In the genomic region with DNA sequence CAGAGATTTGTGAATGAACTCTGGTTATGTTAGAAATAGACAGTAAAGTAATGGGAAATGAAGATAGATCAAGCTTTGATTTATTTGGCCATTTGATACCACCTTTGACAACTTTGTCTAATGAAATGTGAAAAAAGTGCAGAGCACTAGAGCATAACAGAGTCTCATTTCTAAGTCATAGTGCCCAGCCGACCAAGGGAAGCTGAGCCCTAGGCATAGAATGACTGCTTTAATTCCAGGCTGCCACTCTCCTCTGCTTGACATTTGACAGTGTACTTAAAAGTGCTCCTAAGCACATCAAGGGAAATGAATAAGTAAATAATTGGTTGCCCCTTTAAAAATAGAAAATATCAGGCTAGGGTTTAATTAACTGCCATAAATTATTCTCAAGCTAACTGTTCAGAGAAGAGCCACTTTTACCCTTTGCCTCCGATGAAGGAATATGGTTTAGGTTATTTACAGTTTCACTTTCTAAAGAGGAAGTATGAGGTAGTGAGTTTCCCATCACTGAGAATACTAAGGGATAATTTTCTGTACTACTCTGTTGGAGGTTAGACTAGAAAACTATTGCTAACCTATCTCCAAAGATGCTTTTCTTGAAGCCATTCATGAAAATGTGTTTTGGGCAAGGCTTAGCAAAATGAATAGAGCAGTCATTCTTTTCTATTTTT, we compare ENCODE assay signal across 14 cellular contexts.
A peak's percentile ranks its signal among the peaks of the same experiment; 100 is the strongest.
DNase-seq lines count a peak whose midpoint lies in the region; ATAC-seq and TF ChIP-seq lines count a peak whose summit lies in the region.
"Had no signal": no experiment of that assay in that cellular context is flagged by ENCODE, and none has a peak within 500 bp of the region (broad histone marks: within the 10 kb centered on the region; RNA-seq: fewer than 3 reads in every experiment).

No MANE protein-coding gene starts in this region.

- intact Hi-C loops in CD4-positive, alpha-beta memory T cell (cut with micrococcal nuclease), result no loop called here

- H3K27me3 ChIP-seq in CD4-positive, alpha-beta memory T cell (ENCODE audit: insufficient read depth, low read length), result no peaks in the 10 kb centered on the region
- no peaks in the 10 kb centered on the region for H3K27me3 ChIP-seq in SK-N-SH (ENCODE audit: insufficient read depth)
- H3K27me3 ChIP-seq: right lobe of liver had no signal

- no peak overlapping the region for H3K27ac ChIP-seq in CD4-positive, alpha-beta memory T cell (ENCODE audit: low read depth, low read length)
- H3K27ac ChIP-seq in SK-N-SH (ENCODE audit: low read depth in 2 of 2, low read length in 1 of 2), result no peak overlapping the region
- H3K27ac ChIP-seq: right lobe of liver had no signal

- no peaks in the 10 kb centered on the region for H3K4me1 ChIP-seq in CD4-positive, alpha-beta memory T cell (ENCODE audit: insufficient read depth, low read length)
- H3K4me1 ChIP-seq in SK-N-SH (ENCODE audit: control insufficient read depth in 1 of 2, insufficient read depth in 2 of 2, low read depth in 1 of 2, low read length in 1 of 2), result no peaks in the 10 kb centered on the region; a peak in 1 of 4 replicates
- H3K4me1 ChIP-seq: right lobe of liver had no signal

- H3K4me2 ChIP-seq in SK-N-SH, result no peak overlapping the region

- H3K9me2 ChIP-seq in SK-N-SH, result no peaks in the 10 kb centered on the region

- no peaks in the 10 kb centered on the region for H4K20me1 ChIP-seq in SK-N-SH (ENCODE audit: insufficient read depth)

- TF ChIP-seq CTCF in SK-N-SH (IDR thresholded peaks at IDR 0.05), result no peak

- H3K4me3 Mint-ChIP-seq in CD4-positive, alpha-beta memory T cell, result peak overlapping the region in 5 of 8 donors; percentile 1 to 39 (median 25)
- peak overlapping the region in 7 of 8 donors; percentile 12 to 72 (median 58) for H3K4me3 Mint-ChIP-seq in naive B cell

- no peak for TF ChIP-seq EP300 in SK-N-SH (IDR thresholded peaks at IDR 0.05; ENCODE audit: borderline replicate concordance in 1 of 2, low read depth in 1 of 2, low read length in 1 of 2)

- 50% methylated on average over 2 of the region's 2 CpGs for WGBS in SK-N-SH (ENCODE audit: low lambda C conversion rate)

- H3K4me1 Mint-ChIP-seq in CD4-positive, alpha-beta memory T cell, result peaks cover 0 to 5% (median 3%) of the 10 kb centered on the region in 4 donors
- H3K4me1 Mint-ChIP-seq in naive B cell, result peaks cover 8 to 13% (median 12%) of the 10 kb centered on the region in 3 donors

- no peak overlapping the region for H3K27ac Mint-ChIP-seq in CD4-positive, alpha-beta memory T cell
- peak overlapping the region in 4 of 6 donors; percentile 18 to 33 (median 30) for H3K27ac Mint-ChIP-seq in naive B cell

- no peak overlapping the region for H3K9ac ChIP-seq in SK-N-SH

- no peaks in the 10 kb centered on the region for H3F3A ChIP-seq in SK-N-SH (replicated peaks; ENCODE audit: insufficient read depth)

- H3K27me3 Mint-ChIP-seq in CD4-positive, alpha-beta memory T cell, result peaks cover 0 to 1% of the 10 kb centered on the region in 2 donors
- peaks cover 0 to 6% (median 5%) of the 10 kb centered on the region in 3 donors for H3K27me3 Mint-ChIP-seq in naive B cell

- H2AFZ ChIP-seq in SK-N-SH (ENCODE audit: low read depth), result no peak overlapping the region

- CTCF ChIA-PET in CD4-positive, alpha-beta memory T cell (lab: Charles Lee; ENCODE audit: partially characterized antibody), result no interaction called here
- CTCF ChIA-PET in SK-N-SH (lab: Yijun Ruan, JAX), result no interaction called here

- no peak overlapping the region for H3K4me3 ChIP-seq in CD4-positive, alpha-beta memory T cell (ENCODE audit: low read length in 2 of 2)
- H3K4me3 ChIP-seq in SK-N-SH (ENCODE audit: low read depth in 2 of 2, low read length in 1 of 2), result no peak overlapping the region
- H3K4me3 ChIP-seq: right lobe of liver had no signal

- H3K36me3 ChIP-seq in CD4-positive, alpha-beta memory T cell (ENCODE audit: insufficient read depth, low read length), result no peaks in the 10 kb centered on the region
- H3K36me3 ChIP-seq in SK-N-SH (replicated peaks in 1 of 2; ENCODE audit: control insufficient read depth in 1 of 2, insufficient read depth in 2 of 2, low read length in 1 of 2), result no peaks in the 10 kb centered on the region
- H3K36me3 ChIP-seq: right lobe of liver had no signal

- no peaks in the 10 kb centered on the region for H3K36me3 Mint-ChIP-seq in CD4-positive, alpha-beta memory T cell
- H3K36me3 Mint-ChIP-seq in naive B cell, result no peaks in the 10 kb centered on the region

- peaks cover 0 to 3% (median 0%) of the 10 kb centered on the region in 8 donors for H3K9me3 Mint-ChIP-seq in CD4-positive, alpha-beta memory T cell
- no peaks in the 10 kb centered on the region for H3K9me3 Mint-ChIP-seq in naive B cell

- no peaks in the 10 kb centered on the region for H3K79me2 ChIP-seq in SK-N-SH (ENCODE audit: insufficient read depth)

- TF ChIP-seq RAD21 in SK-N-SH (IDR thresholded peaks at IDR 0.05; ENCODE audit: low read length), result no peak

- ATAC-seq in HG03342 (IDR thresholded peaks at IDR 0.05; ENCODE audit: unreplicated experiment), result peak; percentile 51
- ATAC-seq in naive B cell (ENCODE audit: low read depth in 2 of 2), result peak in 1 of 2 donors; percentile 50
- ATAC-seq in HG02763 (IDR thresholded peaks at IDR 0.05; ENCODE audit: unreplicated experiment), result no peak
- ATAC-seq: SK-N-SH treated with all-trans-retinoic acid at 6 μM for 48 hours had no signal

- POLR2A ChIA-PET in CD4-positive, alpha-beta memory T cell (lab: Charles Lee; ENCODE audit: partially characterized antibody), result no interaction called here
- POLR2A ChIA-PET in SK-N-SH (lab: Yijun Ruan, JAX), result no interaction called here

- DNase-seq in CD4-positive, alpha-beta memory T cell, result no peak
- DNase-seq in SKM-1 (lab: John Stamatoyannopoulos, UW; ENCODE audit: unreplicated experiment) (peak; percentile 12), naive B cell (no peak), SK-N-SH (no peak), cerebellar cortex (ENCODE audit: low spot score) (no peak)
- DNase-seq: activated CD8-positive, alpha-beta memory T cell treated with anti-CD3 and anti-CD28 coated beads for 24 hours; activated effector memory CD4-positive, alpha-beta T cell treated with Interleukin-2 at 50 U/mL for 16 hours; glutamatergic neuron; NCI-H1436; right lobe of liver; stimulated activated CD4-positive, alpha-beta T cell treated with anti-CD3 and anti-CD28 coated beads, Interleukin-2, amount 100 ng/mL, for 24 hours had no signal

- H3K9me3 ChIP-seq in CD4-positive, alpha-beta memory T cell (ENCODE audit: control insufficient read depth in 1 of 2, low read length in 2 of 2), result no peaks in the 10 kb centered on the region
- H3K9me3 ChIP-seq in SK-N-SH, result no peaks in the 10 kb centered on the region
- H3K9me3 ChIP-seq: right lobe of liver had no signal

TF ChIP-seq in SK-N-SH, 30 proteins besides CTCF, POLR2A, EP300 and RAD21:
- TF ChIP-seq MEF2A (IDR thresholded peaks at IDR 0.05; ENCODE audit: borderline replicate concordance, low read depth) (no peak), RCOR1 (IDR thresholded peaks at IDR 0.05; ENCODE audit: low read length) (no peak), NRF1 (IDR thresholded peaks at IDR 0.05; ENCODE audit: low read depth, low read length) (no peak), NFIC (IDR thresholded peaks at IDR 0.05; ENCODE audit: borderline replicate concordance) (no peak), GATA2 (CRISPR knock-in tag; IDR thresholded peaks at IDR 0.05) (no peak), TCF12 (IDR thresholded peaks at IDR 0.05) (no peak), JUND (IDR thresholded peaks at IDR 0.05) (no peak), MXI1 (IDR thresholded peaks at IDR 0.05; ENCODE audit: low read depth, low read length) (no peak), RXRA (IDR thresholded peaks at IDR 0.05; ENCODE audit: borderline replicate concordance, low read depth) (no peak), FOSL2 (IDR thresholded peaks at IDR 0.05; ENCODE audit: borderline replicate concordance, low read depth) (no peak)
- TF ChIP-seq, protein P1, sequence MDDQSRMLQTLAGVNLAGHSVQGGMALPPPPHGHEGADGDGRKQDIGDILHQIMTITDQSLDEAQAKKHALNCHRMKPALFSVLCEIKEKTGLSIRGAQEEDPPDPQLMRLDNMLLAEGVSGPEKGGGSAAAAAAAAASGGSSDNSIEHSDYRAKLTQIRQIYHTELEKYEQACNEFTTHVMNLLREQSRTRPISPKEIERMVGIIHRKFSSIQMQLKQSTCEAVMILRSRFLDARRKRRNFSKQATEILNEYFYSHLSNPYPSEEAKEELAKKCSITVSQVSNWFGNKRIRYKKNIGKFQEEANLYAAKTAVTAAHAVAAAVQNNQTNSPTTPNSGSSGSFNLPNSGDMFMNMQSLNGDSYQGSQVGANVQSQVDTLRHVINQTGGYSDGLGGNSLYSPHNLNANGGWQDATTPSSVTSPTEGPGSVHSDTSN (IDR thresholded peaks at IDR 0.05), result no peak
- TF ChIP-seq, protein P2, sequence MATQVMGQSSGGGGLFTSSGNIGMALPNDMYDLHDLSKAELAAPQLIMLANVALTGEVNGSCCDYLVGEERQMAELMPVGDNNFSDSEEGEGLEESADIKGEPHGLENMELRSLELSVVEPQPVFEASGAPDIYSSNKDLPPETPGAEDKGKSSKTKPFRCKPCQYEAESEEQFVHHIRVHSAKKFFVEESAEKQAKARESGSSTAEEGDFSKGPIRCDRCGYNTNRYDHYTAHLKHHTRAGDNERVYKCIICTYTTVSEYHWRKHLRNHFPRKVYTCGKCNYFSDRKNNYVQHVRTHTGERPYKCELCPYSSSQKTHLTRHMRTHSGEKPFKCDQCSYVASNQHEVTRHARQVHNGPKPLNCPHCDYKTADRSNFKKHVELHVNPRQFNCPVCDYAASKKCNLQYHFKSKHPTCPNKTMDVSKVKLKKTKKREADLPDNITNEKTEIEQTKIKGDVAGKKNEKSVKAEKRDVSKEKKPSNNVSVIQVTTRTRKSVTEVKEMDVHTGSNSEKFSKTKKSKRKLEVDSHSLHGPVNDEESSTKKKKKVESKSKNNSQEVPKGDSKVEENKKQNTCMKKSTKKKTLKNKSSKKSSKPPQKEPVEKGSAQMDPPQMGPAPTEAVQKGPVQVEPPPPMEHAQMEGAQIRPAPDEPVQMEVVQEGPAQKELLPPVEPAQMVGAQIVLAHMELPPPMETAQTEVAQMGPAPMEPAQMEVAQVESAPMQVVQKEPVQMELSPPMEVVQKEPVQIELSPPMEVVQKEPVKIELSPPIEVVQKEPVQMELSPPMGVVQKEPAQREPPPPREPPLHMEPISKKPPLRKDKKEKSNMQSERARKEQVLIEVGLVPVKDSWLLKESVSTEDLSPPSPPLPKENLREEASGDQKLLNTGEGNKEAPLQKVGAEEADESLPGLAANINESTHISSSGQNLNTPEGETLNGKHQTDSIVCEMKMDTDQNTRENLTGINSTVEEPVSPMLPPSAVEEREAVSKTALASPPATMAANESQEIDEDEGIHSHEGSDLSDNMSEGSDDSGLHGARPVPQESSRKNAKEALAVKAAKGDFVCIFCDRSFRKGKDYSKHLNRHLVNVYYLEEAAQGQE (IDR thresholded peaks at IDR 0.05; ENCODE audit: low read depth, low read length), result no peak

Comparison
In these comparisons a context has a peak if more than half of its experiments do, and no peak if none do; other contexts are left out.
1. H3K27ac Mint-ChIP-seq: peak in naive B cell (4 of 6); none in CD4-positive, alpha-beta memory T cell (0 of 7).